2 cellular contexts compared by ENCODE assay signal in the genomic region with DNA sequence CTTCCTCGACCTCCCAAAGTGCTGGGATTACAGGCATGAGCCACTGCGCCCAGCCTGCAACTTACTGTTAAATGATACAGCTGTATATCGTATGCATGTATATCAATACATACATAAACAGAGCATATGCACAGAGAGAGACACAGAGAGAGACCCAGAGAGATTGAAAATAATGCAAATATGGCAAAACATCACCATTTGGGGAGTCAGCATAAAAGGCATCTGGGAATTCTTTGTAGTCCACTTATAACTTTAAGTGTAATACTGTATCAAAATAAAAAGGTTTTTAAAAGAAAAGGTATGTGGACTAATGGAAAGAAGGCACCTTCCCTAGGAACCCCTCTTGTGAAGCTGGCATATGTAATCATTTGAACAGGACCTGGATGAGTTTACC.
TF ChIP-seq lines count a peak whose summit lies in the region.

No MANE protein-coding gene starts in this region.

TF ChIP-seq in HepG2, 621 proteins besides CTCF, POLR2A, EP300 and RAD21:
- peak; percentile 52 to 67; a peak in 3 of 4 replicates for TF ChIP-seq MAFK (conservative IDR thresholded peaks at IDR 0.05 in 1 of 2, IDR thresholded peaks at IDR 0.05 in 1 of 2; ENCODE audit: low read length in 2 of 2)
- no peak for TF ChIP-seq ATF1 (CRISPR knock-in tag; IDR thresholded peaks at IDR 0.05)
- TF ChIP-seq TCF12 (IDR thresholded peaks at IDR 0.05), result no peak
- TF ChIP-seq TCF12 (CRISPR knock-in tag; IDR thresholded peaks at IDR 0.05), result no peak
- no peak for TF ChIP-seq JUNB (CRISPR knock-in tag; IDR thresholded peaks at IDR 0.05; ENCODE audit: borderline replicate concordance)
- TF ChIP-seq MAFF (IDR thresholded peaks at IDR 0.05; ENCODE audit: low read depth, low read length), result peak; percentile 75
- no peak for TF ChIP-seq ZBTB33 (CRISPR knock-in tag; IDR thresholded peaks at IDR 0.05)
- TF ChIP-seq ZNF362 (CRISPR knock-in tag; IDR thresholded peaks at IDR 0.05; ENCODE audit: borderline replicate concordance), result no peak

TF ChIP-seq in IMR-90, 13 proteins besides CTCF, POLR2A, EP300 and RAD21:
- no peak for TF ChIP-seq CHD1 (IDR thresholded peaks at IDR 0.05; ENCODE audit: low read depth, low read length)
- peak; percentile 32; the same call in 1 of the 2 replicates for TF ChIP-seq MAFK (IDR thresholded peaks at IDR 0.05; ENCODE audit: low read depth, low read length)
TF ChIP-seq in IMR-90: peak in this region for 1.
